12 cellular contexts compared by ENCODE assay signal in the genomic region with DNA sequence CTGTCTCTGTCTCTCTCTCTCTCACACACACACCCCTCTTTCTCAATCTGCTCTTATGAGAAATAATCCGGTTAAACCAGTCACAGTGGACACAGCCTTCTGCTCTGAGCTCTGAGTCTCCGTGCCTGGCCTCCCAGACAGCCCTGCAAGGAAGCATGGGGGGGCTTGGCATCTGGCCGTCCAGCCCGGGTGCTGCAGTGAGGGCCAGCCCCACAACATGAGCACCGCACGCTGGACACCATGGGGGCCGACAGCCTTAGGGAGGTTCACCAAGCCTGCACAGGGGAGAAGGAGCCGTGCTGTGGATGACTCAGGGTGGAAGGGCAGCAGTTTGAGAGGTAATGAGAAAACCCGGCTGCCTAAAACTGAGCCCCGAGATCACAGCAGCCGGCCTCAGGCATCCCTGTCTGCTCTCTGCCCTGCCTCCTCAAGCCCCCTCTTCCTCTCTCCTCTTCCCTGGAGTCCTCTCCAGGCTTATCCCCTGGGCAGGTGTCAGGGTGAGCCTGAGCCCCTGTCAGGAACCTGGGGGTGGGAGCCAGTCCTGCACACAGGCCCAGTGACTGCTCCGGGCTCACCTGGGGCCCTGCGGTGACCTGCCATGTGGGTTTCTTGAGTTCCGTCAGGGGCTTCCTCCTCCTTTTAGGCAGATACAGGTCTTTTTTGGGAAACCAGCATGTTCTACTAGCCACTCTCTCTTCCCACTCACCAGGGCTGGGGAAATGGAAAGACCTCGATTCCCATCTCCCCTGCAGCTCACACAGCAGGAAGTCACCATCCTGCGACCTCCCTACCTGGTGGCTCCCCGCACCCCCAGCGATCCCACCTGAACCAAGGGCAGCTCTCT.
A peak's percentile ranks its signal among the peaks of the same experiment; 100 is the strongest.
DNase-seq lines count a peak whose midpoint lies in the region; ATAC-seq and TF ChIP-seq lines count a peak whose summit lies in the region.
"Had no signal": no experiment of that assay in that cellular context is flagged by ENCODE, and none has a peak within 500 bp of the region (broad histone marks: within the 10 kb centered on the region; RNA-seq: fewer than 3 reads in every experiment).

No MANE protein-coding gene starts in this region.

- no peaks in the 10 kb centered on the region for H3K27me3 Mint-ChIP-seq in activated naive CD8-positive, alpha-beta T cell treated with anti-CD3 and anti-CD28 coated beads, Interleukin-2, amount 10 ng/mL, durations not matched to agents 7 days and 5 days

- H3K9me3 Mint-ChIP-seq in activated naive CD8-positive, alpha-beta T cell treated with anti-CD3 and anti-CD28 coated beads, Interleukin-2, amount 10 ng/mL, durations not matched to agents 7 days and 5 days: no peaks in the 10 kb centered on the region

- TF ChIP-seq EP300 in suprapubic skin (IDR thresholded peaks at IDR 0.05): no peak

- POLR2A ChIA-PET in activated naive CD8-positive, alpha-beta T cell treated with anti-CD3 and anti-CD28 coated beads, Interleukin-2, amount 10 ng/mL, durations not matched to agents 7 days and 5 days (lab: Charles Lee): interaction anchor here (1.3 kb wide), 1 partner anchor 17 kb away, joined by 3 read pairs; no protein-coding TSS in a partner anchor

- no peak for TF ChIP-seq CTCF in suprapubic skin (IDR thresholded peaks at IDR 0.05)

- TF ChIP-seq POLR2A in suprapubic skin (IDR thresholded peaks at IDR 0.05): no peak

- DNase-seq in activated effector memory CD4-positive, alpha-beta T cell treated with anti-CD3 and anti-CD28 coated beads, Interleukin-2, amount 50 U/mL, for 16 hours: peak; percentile 61
- DNase-seq in activated effector memory CD4-positive, alpha-beta T cell treated with Interleukin-2 at 50 U/mL for 16 hours: no peak
- no peak for DNase-seq in activated naive CD8-positive, alpha-beta T cell treated with anti-CD3 and anti-CD28 coated beads, Interleukin-2, amount 10 ng/mL, durations not matched to agents 7 days and 5 days
- DNase-seq in suprapubic skin (ENCODE audit: low spot score in 2 of 2): peak in 1 of 2 donors; percentile 48
- no peak for DNase-seq in DMS79 (lab: John Stamatoyannopoulos, UW)
- DNase-seq in NCI-H2107 treated with DMSO at 0.1 percent for 48 hours (lab: John Stamatoyannopoulos, UW; ENCODE audit: unreplicated experiment): no peak
- DNase-seq: AML-193, NCI-H1930, SHP77 had no signal

- WGBS in suprapubic skin: 88% methylated on average over 15 of the region's 18 CpGs

- no peak overlapping the region for H3K4me3 ChIP-seq in suprapubic skin
- H3K4me3 ChIP-seq: ovary had no signal

- H3K36me3 ChIP-seq in suprapubic skin: peaks cover 49% of the 10 kb centered on the region
- H3K36me3 ChIP-seq: ovary had no signal

- peaks cover 52% of the 10 kb centered on the region for H3K4me1 Mint-ChIP-seq in activated naive CD8-positive, alpha-beta T cell treated with anti-CD3 and anti-CD28 coated beads, Interleukin-2, amount 10 ng/mL, durations not matched to agents 7 days and 5 days

- peak overlapping the region; percentile 20 for H3K4me3 Mint-ChIP-seq in activated naive CD8-positive, alpha-beta T cell treated with anti-CD3 and anti-CD28 coated beads, Interleukin-2, amount 10 ng/mL, durations not matched to agents 7 days and 5 days

- ATAC-seq in activated naive CD8-positive, alpha-beta T cell treated with anti-CD3 and anti-CD28 coated beads, Interleukin-2, amount 10 ng/mL, durations not matched to agents 7 days and 5 days (ENCODE audit: low read depth): no peak
- no peak for ATAC-seq in GM19467 (IDR thresholded peaks at IDR 0.05; ENCODE audit: unreplicated experiment)

- peaks cover 46% of the 10 kb centered on the region for H3K4me1 ChIP-seq in suprapubic skin

- H3K9me3 ChIP-seq in suprapubic skin: no peaks in the 10 kb centered on the region
- H3K9me3 ChIP-seq: ovary had no signal

- H3K36me3 Mint-ChIP-seq in activated naive CD8-positive, alpha-beta T cell treated with anti-CD3 and anti-CD28 coated beads, Interleukin-2, amount 10 ng/mL, durations not matched to agents 7 days and 5 days: peaks cover 11% of the 10 kb centered on the region

- peak overlapping the region; percentile 50 for H3K27ac ChIP-seq in layer of hippocampus (ENCODE audit: low read depth, low read length)
- H3K27ac ChIP-seq in suprapubic skin: peak overlapping the region; percentile 59
- H3K27ac ChIP-seq: ovary had no signal

- H3K27ac Mint-ChIP-seq in activated naive CD8-positive, alpha-beta T cell treated with anti-CD3 and anti-CD28 coated beads, Interleukin-2, amount 10 ng/mL, durations not matched to agents 7 days and 5 days: peak overlapping the region; percentile 90

- no peaks in the 10 kb centered on the region for H3K27me3 ChIP-seq in layer of hippocampus (ENCODE audit: control insufficient read depth, insufficient read depth, low read length)
- H3K27me3 ChIP-seq in suprapubic skin: no peaks in the 10 kb centered on the region
- H3K27me3 ChIP-seq: ovary had no signal
